8 cellular contexts compared by ENCODE assay signal in the genomic region with DNA sequence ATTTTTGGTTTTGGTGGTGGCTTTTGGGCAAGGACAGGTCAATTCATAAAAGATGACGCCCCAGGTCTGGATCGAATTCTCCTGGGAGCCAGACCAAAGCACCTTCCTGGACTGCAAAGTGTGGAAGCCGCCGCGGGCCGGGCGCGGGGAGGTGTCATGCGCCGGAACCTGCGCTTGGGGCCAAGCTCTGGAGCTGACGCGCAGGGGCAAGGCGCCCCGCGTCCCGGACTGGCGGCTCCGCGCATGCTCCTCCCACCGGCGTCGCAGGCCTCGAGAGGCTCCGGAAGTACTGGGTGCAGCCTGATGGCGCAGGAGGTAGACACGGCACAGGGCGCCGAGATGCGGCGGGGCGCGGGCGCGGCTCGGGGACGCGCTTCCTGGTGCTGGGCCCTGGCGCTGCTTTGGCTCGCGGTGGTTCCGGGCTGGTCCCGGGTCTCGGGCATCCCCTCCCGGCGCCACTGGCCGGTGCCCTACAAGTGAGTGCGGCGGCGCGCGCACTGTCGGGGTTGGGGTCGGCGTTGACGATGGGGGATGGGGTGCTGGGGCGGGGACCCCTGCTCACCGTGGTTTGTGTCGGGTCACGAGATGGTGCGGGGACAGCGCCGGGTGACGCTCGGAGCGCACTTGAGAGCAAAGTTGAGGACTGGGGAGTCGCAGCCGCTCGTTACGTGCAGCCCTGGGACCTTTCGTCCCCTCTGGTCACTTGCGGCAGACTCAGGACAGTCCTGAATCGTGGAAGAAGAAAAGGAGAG. TPM values are rescaled to one million over a fixed set of nuclear protein-coding genes. Genes with fewer than 3 reads are reported as not detected.
DNase-seq lines count a peak whose midpoint lies in the region; ATAC-seq and TF ChIP-seq lines count a peak whose summit lies in the region.

A gene (plus strand): TSS at position 286 of the 752 bp plus-strand sequence. CDS start 18 bp downstream, at position 304.

- in situ Hi-C loops in G401 (cut with HindIII; ENCODE audit: low sequenced_read_pairs) = no loop called here

- H3K27me3 Mint-ChIP-seq in stimulated activated naive CD8-positive, alpha-beta T cell treated with anti-CD3 and anti-CD28 coated beads, Interleukin-15, amount 100 ng/mL, for 72 hours = no peaks in the 10 kb centered on the region

- H3F3A ChIP-seq in Loucy (ENCODE audit: low read depth) (no peaks in the 10 kb centered on the region), neural cell (ENCODE audit: insufficient read depth, low read length, poor library complexity, severe bottlenecking) (no peaks in the 10 kb centered on the region)

- H3K4me1 ChIP-seq in Loucy (ENCODE audit: insufficient read depth, low read length, poor library complexity, severe bottlenecking) = peaks cover 24% of the 10 kb centered on the region

- ATAC-seq in stimulated activated naive CD8-positive, alpha-beta T cell treated with anti-CD3 and anti-CD28 coated beads, Interleukin-15, amount 100 ng/mL, for 72 hours = peak; percentile 93

- H3K79me2 ChIP-seq in Loucy (ENCODE audit: insufficient read depth, low read length) (peaks cover 14% of the 10 kb centered on the region; the same call in 1 of the 2 replicates), neural cell (replicated peaks; ENCODE audit: insufficient read depth, low read length) (no peaks in the 10 kb centered on the region)

- no peaks in the 10 kb centered on the region for H3K9me3 Mint-ChIP-seq in stimulated activated naive CD8-positive, alpha-beta T cell treated with anti-CD3 and anti-CD28 coated beads, Interleukin-15, amount 100 ng/mL, for 72 hours

- H3K27ac Mint-ChIP-seq in stimulated activated naive CD8-positive, alpha-beta T cell treated with anti-CD3 and anti-CD28 coated beads, Interleukin-15, amount 100 ng/mL, for 72 hours = peak within 1 kb of the TSS; percentile 99 to 100

- H3K4me3 Mint-ChIP-seq in stimulated activated naive CD8-positive, alpha-beta T cell treated with anti-CD3 and anti-CD28 coated beads, Interleukin-15, amount 100 ng/mL, for 72 hours = peak within 1 kb of the TSS; percentile 99

- peak; percentile 57 for TF ChIP-seq EP300 in neural cell (conservative IDR thresholded peaks at IDR 0.05; ENCODE audit: poor library complexity, severe bottlenecking)

- H3K4me3 ChIP-seq in H7 (ENCODE audit: insufficient read depth, low read depth, low read length) (peak within 1 kb of the TSS; percentile 72), Loucy (ENCODE audit: low read length, poor library complexity, severe bottlenecking) (peak within 1 kb of the TSS; percentile 97), fibroblast of villous mesenchyme (ENCODE audit: low read depth, low read length) (peak within 1 kb of the TSS; percentile 93), neural cell (ENCODE audit: low read length) (peak within 1 kb of the TSS; percentile 94)

- peak within 1 kb of the TSS; percentile 68 for H3K27ac ChIP-seq in neural cell (ENCODE audit: low read length)

- H3K36me3 ChIP-seq in H7 (replicated peaks; ENCODE audit: control insufficient read depth, insufficient read depth, low read length) (no peaks in the 10 kb centered on the region), Loucy (ENCODE audit: insufficient read depth, low read length) (no peaks in the 10 kb centered on the region), neural cell (ENCODE audit: insufficient read depth, low read length) (no peaks in the 10 kb centered on the region)

- H2AFZ ChIP-seq in Loucy (ENCODE audit: low read length) = peak within 1 kb of the TSS; percentile 99
- peak within 1 kb of the TSS; percentile 90 for H2AFZ ChIP-seq in neural cell (ENCODE audit: low read depth, low read length)

- H3K4me2 ChIP-seq in Loucy (ENCODE audit: low read depth, low read length, poor library complexity, severe bottlenecking) (peak within 1 kb of the TSS; percentile 96), neural cell (ENCODE audit: low read length) (peak within 1 kb of the TSS; percentile 66)

- H3K9me3 ChIP-seq in Loucy (ENCODE audit: insufficient read depth, low read depth, low read length) (no peaks in the 10 kb centered on the region), neural cell (ENCODE audit: low read length) (no peaks in the 10 kb centered on the region)

- H4K20me1 ChIP-seq in Loucy (ENCODE audit: insufficient read depth, low read length, poor library complexity, severe bottlenecking) (peaks cover 3% of the 10 kb centered on the region), neural cell (ENCODE audit: insufficient read depth) (no peaks in the 10 kb centered on the region)

- H3K9ac ChIP-seq in Loucy (ENCODE audit: low read depth, low read length, poor library complexity, severe bottlenecking) (peak within 1 kb of the TSS; percentile 88), neural cell (ENCODE audit: low read length) (peak within 1 kb of the TSS; percentile 83)

- H3K4me1 Mint-ChIP-seq in stimulated activated naive CD8-positive, alpha-beta T cell treated with anti-CD3 and anti-CD28 coated beads, Interleukin-15, amount 100 ng/mL, for 72 hours = peaks cover 57% of the 10 kb centered on the region

- DNase-seq in G401 (ENCODE audit: low spot score) (peak; percentile 88), H7 (peak; percentile 93), SIG-M5 treated with dmso at 0.1 percent for 504 hours (lab: John Stamatoyannopoulos, UW; ENCODE audit: unreplicated experiment) (peak; percentile 94), activated gamma-delta T cell treated with Interleukin-2 at 50 U/mL for 16 hours (peak; percentile 91), fibroblast of villous mesenchyme (ENCODE audit: low read depth) (peak; percentile 93)
- peak; percentile 94 to 96 for DNase-seq in stimulated activated naive CD8-positive, alpha-beta T cell treated with anti-CD3 and anti-CD28 coated beads, Interleukin-15, amount 100 ng/mL, for 72 hours

- H3K9me2 ChIP-seq in Loucy (replicated peaks; ENCODE audit: low read depth, low read length) (no peaks in the 10 kb centered on the region), neural cell (ENCODE audit: insufficient read depth, low read length) (no peaks in the 10 kb centered on the region)

- H3K27me3 ChIP-seq in H7 (ENCODE audit: control insufficient read depth, insufficient read depth, low read length) = no peaks in the 10 kb centered on the region
- no peaks in the 10 kb centered on the region for H3K27me3 ChIP-seq in Loucy (ENCODE audit: insufficient read depth, low read length, poor library complexity, severe bottlenecking)
- no peaks in the 10 kb centered on the region for H3K27me3 ChIP-seq in neural cell (ENCODE audit: insufficient read depth, low read depth, low read length)

- TF ChIP-seq CTCF in Loucy (conservative IDR thresholded peaks at IDR 0.05; ENCODE audit: low read length) (no peak), fibroblast of villous mesenchyme (IDR thresholded peaks at IDR 0.05; ENCODE audit: insufficient read depth, low read depth, low read length) (no peak), neural cell (IDR thresholded peaks at IDR 0.05; ENCODE audit: poor library complexity, severe bottlenecking) (no peak)

- no peak for TF ChIP-seq RAD21 in neural cell (conservative IDR thresholded peaks at IDR 0.05)

TF ChIP-seq in neural cell, 6 proteins besides CTCF, POLR2A, EP300 and RAD21:
- TF ChIP-seq SMC3 (conservative IDR thresholded peaks at IDR 0.05; ENCODE audit: poor library complexity) (peak; percentile 16), POLR2AphosphoS5 (IDR thresholded peaks at IDR 0.05) (peak; percentile 93), EZH2 (IDR thresholded peaks at IDR 0.05; ENCODE audit: borderline replicate concordance, insufficient read depth, low read length, poor library complexity, severe bottlenecking) (no peak), TAF1 (IDR thresholded peaks at IDR 0.05; ENCODE audit: low read depth) (peak; percentile 59), MXI1 (conservative IDR thresholded peaks at IDR 0.05; ENCODE audit: poor library complexity, severe bottlenecking) (peak; percentile 81)
- TF ChIP-seq, protein P1, sequence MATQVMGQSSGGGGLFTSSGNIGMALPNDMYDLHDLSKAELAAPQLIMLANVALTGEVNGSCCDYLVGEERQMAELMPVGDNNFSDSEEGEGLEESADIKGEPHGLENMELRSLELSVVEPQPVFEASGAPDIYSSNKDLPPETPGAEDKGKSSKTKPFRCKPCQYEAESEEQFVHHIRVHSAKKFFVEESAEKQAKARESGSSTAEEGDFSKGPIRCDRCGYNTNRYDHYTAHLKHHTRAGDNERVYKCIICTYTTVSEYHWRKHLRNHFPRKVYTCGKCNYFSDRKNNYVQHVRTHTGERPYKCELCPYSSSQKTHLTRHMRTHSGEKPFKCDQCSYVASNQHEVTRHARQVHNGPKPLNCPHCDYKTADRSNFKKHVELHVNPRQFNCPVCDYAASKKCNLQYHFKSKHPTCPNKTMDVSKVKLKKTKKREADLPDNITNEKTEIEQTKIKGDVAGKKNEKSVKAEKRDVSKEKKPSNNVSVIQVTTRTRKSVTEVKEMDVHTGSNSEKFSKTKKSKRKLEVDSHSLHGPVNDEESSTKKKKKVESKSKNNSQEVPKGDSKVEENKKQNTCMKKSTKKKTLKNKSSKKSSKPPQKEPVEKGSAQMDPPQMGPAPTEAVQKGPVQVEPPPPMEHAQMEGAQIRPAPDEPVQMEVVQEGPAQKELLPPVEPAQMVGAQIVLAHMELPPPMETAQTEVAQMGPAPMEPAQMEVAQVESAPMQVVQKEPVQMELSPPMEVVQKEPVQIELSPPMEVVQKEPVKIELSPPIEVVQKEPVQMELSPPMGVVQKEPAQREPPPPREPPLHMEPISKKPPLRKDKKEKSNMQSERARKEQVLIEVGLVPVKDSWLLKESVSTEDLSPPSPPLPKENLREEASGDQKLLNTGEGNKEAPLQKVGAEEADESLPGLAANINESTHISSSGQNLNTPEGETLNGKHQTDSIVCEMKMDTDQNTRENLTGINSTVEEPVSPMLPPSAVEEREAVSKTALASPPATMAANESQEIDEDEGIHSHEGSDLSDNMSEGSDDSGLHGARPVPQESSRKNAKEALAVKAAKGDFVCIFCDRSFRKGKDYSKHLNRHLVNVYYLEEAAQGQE (IDR thresholded peaks at IDR 0.05; ENCODE audit: borderline replicate concordance) = peak; percentile 26

RNA-seq across cellular contexts. Expression of the gene that starts here (rescaled TPM):
- 13.0 and 19.5 TPM in 2 replicates for total RNA-seq in G401 (2014; rRNA removed; shearing (Covaris generic))
- total RNA-seq in H7 (2014; rRNA removed; shearing (Covaris generic)) = 7.8 and 8.8 TPM in 2 replicates
- 24.5 and 38.4 TPM in 2 replicates for total RNA-seq in fibroblast of villous mesenchyme
- polyA plus RNA-seq in neural cell = 25.9 and 28.5 TPM in 2 replicates
- polyA minus RNA-seq in neural cell = 35.0 and 36.5 TPM in 2 replicates

Comparison
In these comparisons a context has a peak if more than half of its experiments do, and no peak if none do; other contexts are left out.
1. Peak in every context shown above with its lines: DNase-seq, ATAC-seq, H3K4me3 ChIP-seq and H3K27ac ChIP-seq.